Comparison of ENCODE assay signal across 1 cellular context in the genomic region with DNA sequence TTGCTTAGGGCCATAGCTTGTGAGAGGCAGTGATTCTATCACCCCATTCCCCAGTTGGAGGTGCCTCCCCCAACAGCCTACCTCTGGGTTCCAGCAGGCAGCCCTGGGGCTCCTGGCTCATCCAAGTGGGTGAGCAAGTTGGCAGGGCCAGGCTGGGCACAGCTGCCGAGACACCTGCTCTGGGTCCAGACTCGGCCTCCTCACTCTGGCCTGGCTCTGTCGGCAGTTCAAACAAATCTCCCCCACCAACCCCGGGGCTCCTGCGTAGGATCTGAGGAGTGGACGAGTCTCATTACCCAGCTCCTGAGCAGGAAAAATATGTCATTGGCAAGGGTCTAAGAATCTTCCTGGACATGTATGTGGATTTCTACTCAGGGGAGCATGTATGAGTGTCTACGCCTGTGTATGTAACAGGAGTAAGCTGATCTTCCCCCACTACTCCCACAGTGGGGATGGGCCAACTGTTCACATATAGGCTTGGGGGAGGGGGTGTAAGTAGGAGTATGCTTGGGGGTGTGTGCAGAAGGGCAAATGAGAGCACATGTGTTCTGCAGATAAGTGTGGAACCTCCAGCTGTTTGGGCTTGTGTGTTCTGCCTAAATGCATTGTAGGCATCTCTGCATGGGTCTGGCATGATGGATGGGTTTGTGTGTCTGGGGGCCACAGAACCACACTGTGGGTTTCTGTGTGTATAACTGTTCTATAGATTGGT.
A peak's percentile ranks its signal among the peaks of the same experiment; 100 is the strongest.
TF ChIP-seq lines count a peak whose summit lies in the region.

No MANE protein-coding gene starts in this region.

TF ChIP-seq in K562, 482 proteins besides CTCF, POLR2A, EP300 and RAD21 (continued from another document):
- TF ChIP-seq, protein P1, sequence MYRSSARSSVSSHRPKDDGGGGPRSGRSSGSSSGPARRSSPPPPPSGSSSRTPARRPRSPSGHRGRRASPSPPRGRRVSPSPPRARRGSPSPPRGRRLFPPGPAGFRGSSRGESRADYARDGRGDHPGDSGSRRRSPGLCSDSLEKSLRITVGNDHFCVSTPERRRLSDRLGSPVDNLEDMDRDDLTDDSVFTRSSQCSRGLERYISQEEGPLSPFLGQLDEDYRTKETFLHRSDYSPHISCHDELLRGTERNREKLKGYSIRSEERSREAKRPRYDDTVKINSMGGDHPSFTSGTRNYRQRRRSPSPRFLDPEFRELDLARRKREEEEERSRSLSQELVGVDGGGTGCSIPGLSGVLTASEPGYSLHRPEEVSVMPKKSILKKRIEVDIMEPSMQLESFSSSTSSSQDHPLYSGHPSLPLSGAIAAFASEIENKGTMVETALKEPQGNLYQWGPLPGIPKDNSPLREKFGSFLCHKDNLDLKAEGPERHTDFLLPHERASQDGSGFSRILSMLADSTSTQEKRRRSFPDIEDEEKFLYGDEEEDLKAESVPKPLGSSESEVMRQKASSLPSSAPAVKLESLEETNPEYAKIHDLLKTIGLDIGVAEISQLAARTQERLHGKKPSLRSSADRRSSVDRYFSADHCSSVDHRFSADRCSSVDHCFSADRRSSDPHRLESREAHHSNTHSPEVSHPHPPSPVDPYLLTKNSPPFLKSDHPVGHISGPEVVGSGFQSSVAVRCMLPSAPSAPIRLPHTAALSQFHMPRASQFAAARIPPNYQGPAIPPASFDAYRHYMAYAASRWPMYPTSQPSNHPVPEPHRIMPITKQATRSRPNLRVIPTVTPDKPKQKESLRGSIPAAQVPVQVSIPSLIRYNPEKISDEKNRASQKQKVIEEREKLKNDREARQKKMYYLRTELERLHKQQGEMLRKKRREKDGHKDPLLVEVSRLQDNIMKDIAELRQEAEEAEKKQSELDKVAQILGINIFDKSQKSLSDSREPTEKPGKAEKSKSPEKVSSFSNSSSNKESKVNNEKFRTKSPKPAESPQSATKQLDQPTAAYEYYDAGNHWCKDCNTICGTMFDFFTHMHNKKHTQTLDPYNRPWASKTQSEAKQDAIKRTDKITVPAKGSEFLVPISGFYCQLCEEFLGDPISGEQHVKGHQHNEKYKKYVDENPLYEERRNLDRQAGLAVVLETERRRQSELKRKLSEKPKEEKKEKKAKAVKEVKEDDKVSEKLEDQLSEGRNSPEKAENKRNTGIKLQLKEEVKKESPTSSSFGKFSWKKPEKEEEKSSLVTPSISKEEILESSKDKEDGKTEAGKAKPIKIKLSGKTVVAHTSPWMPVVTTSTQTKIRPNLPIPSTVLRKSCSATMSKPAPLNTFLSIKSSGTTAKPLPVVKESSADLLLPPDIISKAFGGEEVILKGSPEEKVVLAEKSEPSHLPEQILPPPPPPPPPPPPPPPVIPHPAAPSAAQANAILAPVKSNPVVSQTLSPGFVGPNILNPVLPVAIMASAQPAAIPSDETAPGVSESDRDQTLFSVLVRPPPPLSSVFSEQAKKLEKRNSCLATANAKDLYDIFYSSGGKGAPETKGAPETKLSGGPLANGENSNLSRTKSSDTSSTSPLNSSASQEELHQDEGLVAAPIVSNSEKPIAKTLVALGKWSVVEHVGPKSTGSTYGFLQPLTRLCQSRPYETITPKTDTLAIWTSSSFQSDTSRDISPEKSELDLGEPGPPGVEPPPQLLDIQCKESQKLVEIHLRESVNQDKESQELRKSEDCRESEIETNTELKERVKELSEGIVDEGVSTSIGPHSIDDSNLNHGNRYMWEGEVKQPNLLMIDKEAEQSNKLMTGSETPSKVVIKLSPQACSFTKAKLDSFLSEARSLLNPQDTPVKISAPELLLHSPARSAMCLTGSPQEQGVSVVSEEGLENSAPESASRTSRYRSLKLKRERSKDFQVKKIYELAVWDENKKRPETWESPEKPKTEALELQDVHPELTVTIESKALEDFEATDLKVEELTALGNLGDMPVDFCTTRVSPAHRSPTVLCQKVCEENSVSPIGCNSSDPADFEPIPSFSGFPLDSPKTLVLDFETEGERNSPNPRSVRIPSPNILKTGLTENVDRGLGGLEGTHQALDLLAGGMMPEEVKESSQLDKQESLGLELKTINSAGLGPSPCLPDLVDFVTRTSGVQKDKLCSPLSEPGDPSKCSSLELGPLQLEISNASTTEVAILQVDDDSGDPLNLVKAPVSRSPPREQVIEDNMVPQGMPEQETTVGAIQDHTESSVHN (IDR thresholded peaks at IDR 0.05; ENCODE audit: borderline replicate concordance in 1 of 2, low read depth in 1 of 2): peak in 1 of 2 experiments; percentile 95; a peak in 2 of 4 replicates
- TF ChIP-seq CHCHD3 (CRISPR knock-in tag; IDR thresholded peaks at IDR 0.05): no peak
- 0 out of 2 replicates have a peak, but pooled peaks have one; percentile 12 for TF ChIP-seq ILF3 (IDR thresholded peaks at IDR 0.05; ENCODE audit: borderline replicate concordance)
- TF ChIP-seq ZNF79 (CRISPR knock-in tag; IDR thresholded peaks at IDR 0.05; ENCODE audit: low read depth): no peak
- no peak for TF ChIP-seq ZNF764 (CRISPR knock-in tag; IDR thresholded peaks at IDR 0.05; ENCODE audit: low read depth)
- no peak for TF ChIP-seq HNRNPLL (IDR thresholded peaks at IDR 0.05; ENCODE audit: low read depth, low read length, poor library complexity, severe bottlenecking)
- TF ChIP-seq CTBP1 (IDR thresholded peaks at IDR 0.05; ENCODE audit: borderline replicate concordance): peak; percentile 57; the same call in 1 of the 2 replicates
- TF ChIP-seq TRIM28 (IDR thresholded peaks at IDR 0.05): peak; percentile 24; the same call in 1 of the 2 replicates
- no peak for TF ChIP-seq TCF7L2 (IDR thresholded peaks at IDR 0.05; ENCODE audit: low read depth, low read length)
- TF ChIP-seq SIN3B (IDR thresholded peaks at IDR 0.05; ENCODE audit: low read depth): no peak
- no peak for TF ChIP-seq ZNF274 (IDR thresholded peaks at IDR 0.05; ENCODE audit: borderline replicate concordance, low read depth, low read length)
- TF ChIP-seq EP400 (IDR thresholded peaks at IDR 0.05): peak; percentile 77
- TF ChIP-seq MYC (IDR thresholded peaks at IDR 0.05; ENCODE audit: low read depth, low read length): peak; percentile 84
- TF ChIP-seq MYC (CRISPR knock-in tag; IDR thresholded peaks at IDR 0.05; ENCODE audit: borderline replicate concordance, low read depth): no peak
- peak; percentile 83 for TF ChIP-seq SMARCA4 (IDR thresholded peaks at IDR 0.05)
- TF ChIP-seq, protein P2, sequence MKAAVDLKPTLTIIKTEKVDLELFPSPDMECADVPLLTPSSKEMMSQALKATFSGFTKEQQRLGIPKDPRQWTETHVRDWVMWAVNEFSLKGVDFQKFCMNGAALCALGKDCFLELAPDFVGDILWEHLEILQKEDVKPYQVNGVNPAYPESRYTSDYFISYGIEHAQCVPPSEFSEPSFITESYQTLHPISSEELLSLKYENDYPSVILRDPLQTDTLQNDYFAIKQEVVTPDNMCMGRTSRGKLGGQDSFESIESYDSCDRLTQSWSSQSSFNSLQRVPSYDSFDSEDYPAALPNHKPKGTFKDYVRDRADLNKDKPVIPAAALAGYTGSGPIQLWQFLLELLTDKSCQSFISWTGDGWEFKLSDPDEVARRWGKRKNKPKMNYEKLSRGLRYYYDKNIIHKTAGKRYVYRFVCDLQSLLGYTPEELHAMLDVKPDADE (conservative IDR thresholded peaks at IDR 0.05; ENCODE audit: control insufficient read depth, low read depth, low read length): peak; percentile 73
- TF ChIP-seq SLC30A9 (CRISPR knock-in tag; IDR thresholded peaks at IDR 0.05): no peak
- no peak for TF ChIP-seq ETS2 (tag; IDR thresholded peaks at IDR 0.05; ENCODE audit: borderline replicate concordance, poor library complexity, severe bottlenecking)
- TF ChIP-seq CBX1 (IDR thresholded peaks at IDR 0.05; ENCODE audit: low read depth): 0 out of 2 replicates have a peak, but pooled peaks have one; percentile 51
- TF ChIP-seq ZNF263 (CRISPR knock-in tag; IDR thresholded peaks at IDR 0.05; ENCODE audit: borderline replicate concordance): peak; percentile 16; the same call in 1 of the 2 replicates
- TF ChIP-seq LEF1 (IDR thresholded peaks at IDR 0.05): peak; percentile 95
- TF ChIP-seq, protein P3, sequence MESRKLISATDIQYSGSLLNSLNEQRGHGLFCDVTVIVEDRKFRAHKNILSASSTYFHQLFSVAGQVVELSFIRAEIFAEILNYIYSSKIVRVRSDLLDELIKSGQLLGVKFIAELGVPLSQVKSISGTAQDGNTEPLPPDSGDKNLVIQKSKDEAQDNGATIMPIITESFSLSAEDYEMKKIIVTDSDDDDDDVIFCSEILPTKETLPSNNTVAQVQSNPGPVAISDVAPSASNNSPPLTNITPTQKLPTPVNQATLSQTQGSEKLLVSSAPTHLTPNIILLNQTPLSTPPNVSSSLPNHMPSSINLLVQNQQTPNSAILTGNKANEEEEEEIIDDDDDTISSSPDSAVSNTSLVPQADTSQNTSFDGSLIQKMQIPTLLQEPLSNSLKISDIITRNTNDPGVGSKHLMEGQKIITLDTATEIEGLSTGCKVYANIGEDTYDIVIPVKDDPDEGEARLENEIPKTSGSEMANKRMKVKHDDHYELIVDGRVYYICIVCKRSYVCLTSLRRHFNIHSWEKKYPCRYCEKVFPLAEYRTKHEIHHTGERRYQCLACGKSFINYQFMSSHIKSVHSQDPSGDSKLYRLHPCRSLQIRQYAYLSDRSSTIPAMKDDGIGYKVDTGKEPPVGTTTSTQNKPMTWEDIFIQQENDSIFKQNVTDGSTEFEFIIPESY (CRISPR knock-in tag; IDR thresholded peaks at IDR 0.05): no peak; the same call in 1 of the 2 replicates
- TF ChIP-seq SRSF1 (IDR thresholded peaks at IDR 0.05; ENCODE audit: low read depth, low read length): no peak
- peak; percentile 92 for TF ChIP-seq CBFA2T2 (conservative IDR thresholded peaks at IDR 0.05)
- no peak for TF ChIP-seq KDM2B (CRISPR knock-in tag; IDR thresholded peaks at IDR 0.05)
- TF ChIP-seq U2AF2 (optimal IDR thresholded peaks at IDR 0.05; ENCODE audit: low read depth, low read length): no peak
- TF ChIP-seq BHLHE40 (IDR thresholded peaks at IDR 0.05; ENCODE audit: low read length): peak; percentile 70
- peak; percentile 28; the same call in 1 of the 2 replicates for TF ChIP-seq HLTF (IDR thresholded peaks at IDR 0.05)
- no peak for TF ChIP-seq RBM25 (IDR thresholded peaks at IDR 0.05; ENCODE audit: low read depth, low read length, severe bottlenecking)
- TF ChIP-seq, protein P4, sequence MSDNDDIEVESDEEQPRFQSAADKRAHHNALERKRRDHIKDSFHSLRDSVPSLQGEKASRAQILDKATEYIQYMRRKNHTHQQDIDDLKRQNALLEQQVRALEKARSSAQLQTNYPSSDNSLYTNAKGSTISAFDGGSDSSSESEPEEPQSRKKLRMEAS (CRISPR knock-in tag; IDR thresholded peaks at IDR 0.05): peak; percentile 83
- TF ChIP-seq ELF4 (CRISPR knock-in tag; IDR thresholded peaks at IDR 0.05): no peak; the same call in 1 of the 2 replicates
- peak; percentile 80 to 98 for TF ChIP-seq HDAC1 (IDR thresholded peaks at IDR 0.05)
- 0 out of 2 replicates have a peak, but pooled peaks have one; percentile 15 for TF ChIP-seq NR2C2 (CRISPR knock-in tag; IDR thresholded peaks at IDR 0.05)
- TF ChIP-seq NR2C2 (tag; IDR thresholded peaks at IDR 0.05): no peak
- no peak for TF ChIP-seq NCOA4 (IDR thresholded peaks at IDR 0.05; ENCODE audit: partially characterized antibody)
- peak; percentile 77; the same call in 1 of the 2 replicates for TF ChIP-seq FOXP1 (CRISPR knock-in tag; IDR thresholded peaks at IDR 0.05)
- TF ChIP-seq ZNF785 (CRISPR knock-in tag; IDR thresholded peaks at IDR 0.05): no peak
- no peak for TF ChIP-seq ZNF134 (CRISPR knock-in tag; conservative IDR thresholded peaks at IDR 0.05)
- TF ChIP-seq ZNF124 (CRISPR knock-in tag; IDR thresholded peaks at IDR 0.05): no peak
- TF ChIP-seq NR4A1 (CRISPR knock-in tag; IDR thresholded peaks at IDR 0.05): no peak; the same call in 1 of the 2 replicates
- 0 out of 2 replicates have a peak, but pooled peaks have one; percentile 34 for TF ChIP-seq NR4A1 (tag; IDR thresholded peaks at IDR 0.05)
- TF ChIP-seq, protein P5, sequence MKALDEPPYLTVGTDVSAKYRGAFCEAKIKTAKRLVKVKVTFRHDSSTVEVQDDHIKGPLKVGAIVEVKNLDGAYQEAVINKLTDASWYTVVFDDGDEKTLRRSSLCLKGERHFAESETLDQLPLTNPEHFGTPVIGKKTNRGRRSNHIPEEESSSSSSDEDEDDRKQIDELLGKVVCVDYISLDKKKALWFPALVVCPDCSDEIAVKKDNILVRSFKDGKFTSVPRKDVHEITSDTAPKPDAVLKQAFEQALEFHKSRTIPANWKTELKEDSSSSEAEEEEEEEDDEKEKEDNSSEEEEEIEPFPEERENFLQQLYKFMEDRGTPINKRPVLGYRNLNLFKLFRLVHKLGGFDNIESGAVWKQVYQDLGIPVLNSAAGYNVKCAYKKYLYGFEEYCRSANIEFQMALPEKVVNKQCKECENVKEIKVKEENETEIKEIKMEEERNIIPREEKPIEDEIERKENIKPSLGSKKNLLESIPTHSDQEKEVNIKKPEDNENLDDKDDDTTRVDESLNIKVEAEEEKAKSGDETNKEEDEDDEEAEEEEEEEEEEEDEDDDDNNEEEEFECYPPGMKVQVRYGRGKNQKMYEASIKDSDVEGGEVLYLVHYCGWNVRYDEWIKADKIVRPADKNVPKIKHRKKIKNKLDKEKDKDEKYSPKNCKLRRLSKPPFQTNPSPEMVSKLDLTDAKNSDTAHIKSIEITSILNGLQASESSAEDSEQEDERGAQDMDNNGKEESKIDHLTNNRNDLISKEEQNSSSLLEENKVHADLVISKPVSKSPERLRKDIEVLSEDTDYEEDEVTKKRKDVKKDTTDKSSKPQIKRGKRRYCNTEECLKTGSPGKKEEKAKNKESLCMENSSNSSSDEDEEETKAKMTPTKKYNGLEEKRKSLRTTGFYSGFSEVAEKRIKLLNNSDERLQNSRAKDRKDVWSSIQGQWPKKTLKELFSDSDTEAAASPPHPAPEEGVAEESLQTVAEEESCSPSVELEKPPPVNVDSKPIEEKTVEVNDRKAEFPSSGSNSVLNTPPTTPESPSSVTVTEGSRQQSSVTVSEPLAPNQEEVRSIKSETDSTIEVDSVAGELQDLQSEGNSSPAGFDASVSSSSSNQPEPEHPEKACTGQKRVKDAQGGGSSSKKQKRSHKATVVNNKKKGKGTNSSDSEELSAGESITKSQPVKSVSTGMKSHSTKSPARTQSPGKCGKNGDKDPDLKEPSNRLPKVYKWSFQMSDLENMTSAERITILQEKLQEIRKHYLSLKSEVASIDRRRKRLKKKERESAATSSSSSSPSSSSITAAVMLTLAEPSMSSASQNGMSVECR (CRISPR knock-in tag; IDR thresholded peaks at IDR 0.05): peak; percentile 70; the same call in 1 of the 2 replicates
